ENCODE assay signal across 19 cellular contexts in genomic region chr19:13297023-13297422, GRCh38.
"Had no signal": no experiment of that assay in that cellular context is flagged by ENCODE, and none has a peak within 500 bp of the region (broad histone marks: within the 10 kb centered on the region; RNA-seq: fewer than 3 reads in every experiment).

No MANE protein-coding gene starts in this region.

- H3K27ac ChIP-seq: foreskin keratinocyte, left ventricle myocardium inferior, neural progenitor cell, ovary, right atrium auricular region had no signal

- H3K9me3 ChIP-seq: left ventricle myocardium inferior, ovary, right atrium auricular region had no signal

- H3K4me3 ChIP-seq: left ventricle myocardium inferior, lung, neural progenitor cell, ovary, right atrium auricular region had no signal

- H3K4me2 ChIP-seq: neural progenitor cell had no signal

- H2AFZ ChIP-seq: neural progenitor cell had no signal

- H3K27me3 ChIP-seq: neural progenitor cell, ovary had no signal

- H3K4me1 ChIP-seq: foreskin keratinocyte, left ventricle myocardium inferior, neural progenitor cell, right atrium auricular region had no signal

- DNase-seq: effector memory CD4-positive, alpha-beta T cell; foreskin keratinocyte; immature natural killer cell; kidney; left cardiac atrium; left ventricle myocardium inferior; mesenchymal stem cell; midbrain; nucleus accumbens; ovary; small intestine; stimulated activated CD4-positive, alpha-beta T cell treated with anti-CD3 and anti-CD28 coated beads, Interleukin-12 subunit alpha, Interleukin-12 subunit beta, amount 100 ng/mL, for 4 hours; stimulated activated naive CD4-positive, alpha-beta T cell treated with Interleukin-2 at 50 U/mL for 16 hours; trophoblast cell had no signal

- H3K4me3 Mint-ChIP-seq: immature natural killer cell; natural killer cell treated with Interleukin-12 subunit alpha and Interleukin-12 subunit beta and Interleukin-15 and Interleukin-18, amount 100 ng/mL, for 72 hours; neural progenitor cell had no signal

- H3K9ac ChIP-seq: neural progenitor cell had no signal

- ATAC-seq: esophagus mucosa; foreskin keratinocyte; left cardiac atrium; natural killer cell treated with Interleukin-12 subunit alpha and Interleukin-12 subunit beta and Interleukin-15 and Interleukin-18, amount 100 ng/mL, for 72 hours had no signal

- H3K27ac Mint-ChIP-seq: immature natural killer cell; natural killer cell treated with Interleukin-12 subunit alpha and Interleukin-12 subunit beta and Interleukin-15 and Interleukin-18, amount 100 ng/mL, for 72 hours; neural progenitor cell had no signal

- H3K36me3 ChIP-seq: left ventricle myocardium inferior, neural progenitor cell, ovary, right atrium auricular region had no signal

- H3K9me3 Mint-ChIP-seq: natural killer cell treated with Interleukin-12 subunit alpha and Interleukin-12 subunit beta and Interleukin-15 and Interleukin-18, amount 100 ng/mL, for 72 hours; neural progenitor cell had no signal

- H3K36me3 Mint-ChIP-seq: immature natural killer cell; natural killer cell treated with Interleukin-12 subunit alpha and Interleukin-12 subunit beta and Interleukin-15 and Interleukin-18, amount 100 ng/mL, for 72 hours; neural progenitor cell had no signal
